8 cellular contexts compared by ENCODE assay signal in genomic region chr16:807345-808251, GRCh38. TPM values are rescaled to one million over a fixed set of nuclear protein-coding genes. Genes with fewer than 3 reads are reported as not detected.
DNase-seq lines count a peak whose midpoint lies in the region; TF ChIP-seq lines count a peak whose summit lies in the region.

No MANE protein-coding gene starts in this region.

- POLR2A ChIA-PET in OCI-LY7 (lab: Charles Lee), result no interaction called here

- peak overlapping the region; percentile 69 for H3K4me3 ChIP-seq in OCI-LY7 (ENCODE audit: low read depth, low read length, poor library complexity, severe bottlenecking)
- H3K4me3 ChIP-seq in epithelial cell of proximal tubule (ENCODE audit: low read depth, low read length), result peak overlapping the region; percentile 77

- H3K4me2 ChIP-seq in OCI-LY7 (ENCODE audit: low read length), result peak overlapping the region; percentile 70

- intact Hi-C loops in OCI-LY7 (cut with micrococcal nuclease; ENCODE audit: unreplicated experiment), result no loop called here

- H3K36me3 ChIP-seq in OCI-LY7 (ENCODE audit: insufficient read depth, low read length), result no peaks in the 10 kb centered on the region

- CTCF ChIA-PET in OCI-LY7 (lab: Charles Lee; ENCODE audit: unreplicated experiment), result no interaction called here

- H2AFZ ChIP-seq in OCI-LY7 (ENCODE audit: low read length), result peak overlapping the region; percentile 76; the same call in 1 of the 2 replicates

- BruUV-seq in OCI-LY7 (replicated peaks; lab: Mats Ljungman, UMichigan), result no TSS peak

- H3K79me2 ChIP-seq in OCI-LY7 (ENCODE audit: insufficient read depth, low read depth, low read length), result no peaks in the 10 kb centered on the region

- no peaks in the 10 kb centered on the region for H3K4me1 ChIP-seq in OCI-LY7 (ENCODE audit: insufficient read depth, low read length, poor library complexity, severe bottlenecking)

- H3K9me3 ChIP-seq in OCI-LY7 (ENCODE audit: low read length), result no peaks in the 10 kb centered on the region

- TF ChIP-seq CTCF in GM20000 (IDR thresholded peaks at IDR 0.05; ENCODE audit: extremely low read depth, missing control alignments) (no peak), OCI-LY7 (conservative IDR thresholded peaks at IDR 0.05; ENCODE audit: low read length) (no peak), epithelial cell of proximal tubule (conservative IDR thresholded peaks at IDR 0.05; ENCODE audit: low read depth, low read length) (no peak)

- no peaks in the 10 kb centered on the region for H4K20me1 ChIP-seq in OCI-LY7 (ENCODE audit: insufficient read depth, low read length)

- no peaks in the 10 kb centered on the region for H3K9me2 ChIP-seq in OCI-LY7 (ENCODE audit: insufficient read depth, low read length)

- DNase-seq in CMK (ENCODE audit: low read depth), result peak; percentile 78
- DNase-seq in GM20000 (ENCODE audit: low spot score), result peak; percentile 99
- DNase-seq in HT1080 (ENCODE audit: low read depth), result peak; percentile 94
- peak; percentile 84 for DNase-seq in OCI-LY7 (ENCODE audit: low spot score)
- peak; percentile 82 for DNase-seq in activated T-cell treated with anti-CD3 and anti-CD28 coated beads for 48 hours (ENCODE audit: low read depth)
- peak; percentile 25 for DNase-seq in epithelial cell of proximal tubule (ENCODE audit: low read depth)
- peak; percentile 94 for DNase-seq in mucosa of gallbladder (ENCODE audit: low spot score)
- peak; percentile 58 to 70 for DNase-seq in stimulated activated CD8-positive, alpha-beta memory T cell treated with anti-CD3 and anti-CD28 coated beads, Interleukin-4, amount 100 ng/mL, for 1 hour (ENCODE audit: low read depth in 2 of 2, low spot score in 1 of 2)

- H3K27ac ChIP-seq in OCI-LY7 (ENCODE audit: low read depth, low read length, poor library complexity, severe bottlenecking), result peak overlapping the region; percentile 41

RNA-seq across cellular contexts. Expression of gene GNG13, which starts 7.1 kb away (rescaled TPM):
- total RNA-seq in HT1080 (2014; rRNA removed; shearing (Covaris generic)), result not detected in 2 replicates
- not detected in 2 replicates for polyA plus RNA-seq in HT1080 (2015; cell fraction: cytosol; rRNA removed)
- polyA plus RNA-seq in HT1080 (2015; cell fraction: nucleus; rRNA removed), result not detected in 2 replicates
- total RNA-seq in OCI-LY7 (2014; rRNA removed; shearing (Covaris generic)), result not detected in 2 replicates
- not detected in 2 replicates for total RNA-seq in OCI-LY7 (2022)
- total RNA-seq in epithelial cell of proximal tubule, result not detected in 2 replicates
- not detected for total RNA-seq in mucosa of gallbladder

RNA-seq across cellular contexts. Expression of gene CHTF18, which starts 19.2 kb away (rescaled TPM):
- 41.6 and 45.6 TPM in 2 replicates for total RNA-seq in HT1080 (2014; rRNA removed; shearing (Covaris generic))
- polyA plus RNA-seq in HT1080 (2015; cell fraction: cytosol; rRNA removed), result 16.0 and 24.8 TPM in 2 replicates
- 149 and 164 TPM in 2 replicates for polyA plus RNA-seq in HT1080 (2015; cell fraction: nucleus; rRNA removed)
- total RNA-seq in OCI-LY7 (2014; rRNA removed; shearing (Covaris generic)), result 98.9 and 125 TPM in 2 replicates
- total RNA-seq in OCI-LY7 (2022) (145 and 146 TPM in 2 replicates), epithelial cell of proximal tubule (41.0 and 49.7 TPM in 2 replicates), mucosa of gallbladder (17.3 TPM)

RNA-seq across cellular contexts. Expression of gene RPUSD1, which starts 19.4 kb away (rescaled TPM):
- total RNA-seq in HT1080 (2014; rRNA removed; shearing (Covaris generic)), result 84.1 and 114 TPM in 2 replicates
- 34.6 and 36.7 TPM in 2 replicates for polyA plus RNA-seq in HT1080 (2015; cell fraction: cytosol; rRNA removed)
- polyA plus RNA-seq in HT1080 (2015; cell fraction: nucleus; rRNA removed), result 34.7 and 40.1 TPM in 2 replicates
- 51.4 and 64.1 TPM in 2 replicates for total RNA-seq in OCI-LY7 (2014; rRNA removed; shearing (Covaris generic))
- total RNA-seq in OCI-LY7 (2022) (42.1 and 48.6 TPM in 2 replicates), epithelial cell of proximal tubule (31.0 and 82.5 TPM in 2 replicates), mucosa of gallbladder (18.5 TPM)

RNA-seq across cellular contexts. Expression of gene MSLN, which starts 47.1 kb away (rescaled TPM):
- total RNA-seq in HT1080 (2014; rRNA removed; shearing (Covaris generic)), result 0.23 TPM in 1 of 2 replicates, not detected in the other
- 0.10 and 0.20 TPM in 2 replicates for polyA plus RNA-seq in HT1080 (2015; cell fraction: cytosol; rRNA removed)
- 0.38 and 1.6 TPM in 2 replicates for polyA plus RNA-seq in HT1080 (2015; cell fraction: nucleus; rRNA removed)
- total RNA-seq in OCI-LY7 (2014; rRNA removed; shearing (Covaris generic)), result 0.13 TPM in 1 of 2 replicates, not detected in the other
- total RNA-seq in OCI-LY7 (2022), result 0.30 and 0.44 TPM in 2 replicates
- 8.2 and 29.7 TPM in 2 replicates for total RNA-seq in epithelial cell of proximal tubule
- 53.1 TPM for total RNA-seq in mucosa of gallbladder

Comparison
In these comparisons a context has a peak if more than half of its experiments do, and no peak if none do; other contexts are left out.
1. Peak in every context shown above with its lines: DNase-seq, H3K4me3 ChIP-seq and H3K27ac ChIP-seq.
2. DNase-seq: peak in every context shown above with its lines; median percentile 99 in GM20000; 94 in HT1080; 94 in mucosa of gallbladder; 84 in OCI-LY7; 82 in activated T-cell treated with anti-CD3 and anti-CD28 coated beads for 48 hours; 78 in CMK; 64 in stimulated activated CD8-positive, alpha-beta memory T cell treated with anti-CD3 and anti-CD28 coated beads, Interleukin-4, amount 100 ng/mL, for 1 hour; 25 in epithelial cell of proximal tubule.